30 cellular contexts compared by ENCODE assay signal in genomic region chrX:1292581-1293310, GRCh38. TPM values are rescaled to one million over a fixed set of nuclear protein-coding genes. Genes with fewer than 3 reads are reported as not detected.
DNase-seq lines count a peak whose midpoint lies in the region; ATAC-seq, FAIRE-seq and TF ChIP-seq lines count a peak whose summit lies in the region.
"Had no signal": no experiment of that assay in that cellular context is flagged by ENCODE, and none has a peak within 500 bp of the region (broad histone marks: within the 10 kb centered on the region; RNA-seq: fewer than 3 reads in every experiment).

No MANE protein-coding gene starts in this region.

- no peak for TF ChIP-seq RAD21 in HepG2 (CRISPR knock-in tag; IDR thresholded peaks at IDR 0.05)
- TF ChIP-seq RAD21 in GM12878 (IDR thresholded peaks at IDR 0.05; ENCODE audit: insufficient read depth, low read depth, low read length) = no peak

- SMC1A ChIA-PET in GM12878 (lab: Charles Lee; ENCODE audit: uncharacterized antibody, unreplicated experiment) = no interaction called here

- H3K27me3 ChIP-seq in HepG2 (ENCODE audit: control insufficient read depth in 1 of 2, insufficient read depth in 2 of 2, low read length in 2 of 2) = no peaks in the 10 kb centered on the region; a peak in 1 of 5 replicates
- H3K27me3 ChIP-seq in right lobe of liver = no peaks in the 10 kb centered on the region
- H3K27me3 ChIP-seq in GM12878 (replicated peaks in 1 of 2; ENCODE audit: control insufficient read depth in 2 of 2, insufficient read depth in 2 of 2, low read length in 1 of 2) = no peaks in the 10 kb centered on the region
- H3K27me3 ChIP-seq: transverse colon had no signal

- in situ Hi-C loops in HepG2 (cut with HindIII; ENCODE audit: extremely low pct_ligation_motif_present, low pct_unique_long_range_greater_than_20kb) = no loop called here
- in situ Hi-C loops in GM12878 (cut with MboI) = no loop called here

- RAD21 ChIA-PET in GM12878 (lab: Charles Lee; ENCODE audit: unreplicated experiment) = no interaction called here

- DNase-seq in HepG2 (ENCODE audit: low spot score) = no peak
- no peak for DNase-seq in right lobe of liver
- DNase-seq in GM12878 (ENCODE audit: low read depth, low spot score) = no peak
- no peak for DNase-seq in naive B cell
- DNase-seq in GM20000 (ENCODE audit: low spot score) = no peak
- no peak for DNase-seq in ecto neural progenitor cell (ENCODE audit: low spot score)
- DNase-seq: activated CD4-positive, alpha-beta memory T cell treated with anti-CD3 and anti-CD28 coated beads, Interleukin-2, amount 10 ng/mL, durations not matched to agents 7 days and 5 days; activated gamma-delta T cell treated with Interleukin-2 at 50 U/mL for 16 hours; amygdala; C1 segment of cervical spinal cord; cortex of kidney; H7; midbrain; NCI-H146; NCI-H526 treated with DMSO at 0.1 percent for 48 hours; nucleus accumbens; stimulated activated CD4-positive, alpha-beta T cell treated with anti-CD3 and anti-CD28 coated beads, Interleukin-4, amount 100 ng/mL, for 24 hours; transverse colon; WERI-Rb-1 had no signal

- H3K9ac ChIP-seq in HepG2 (ENCODE audit: insufficient read depth, low read depth, low read length) (no peak overlapping the region), GM12878 (ENCODE audit: control insufficient read depth, insufficient read depth, low read length) (no peak overlapping the region)

- H3K27ac ChIP-seq in HepG2 (ENCODE audit: extremely low read length, insufficient read depth, low read length) = no peak overlapping the region
- H3K27ac ChIP-seq in right lobe of liver = no peak overlapping the region
- H3K27ac ChIP-seq in GM12878 (ENCODE audit: control insufficient read depth, insufficient read depth) = no peak overlapping the region
- H3K27ac ChIP-seq: RWPE1, spleen, transverse colon, WERI-Rb-1 had no signal

- H3K36me3 Mint-ChIP-seq in naive B cell = peaks cover 0 to 11% of the 10 kb centered on the region in 2 donors
- H3K36me3 Mint-ChIP-seq: IgD-negative memory B cell had no signal

- TF ChIP-seq POLR2A in HepG2 (IDR thresholded peaks at IDR 0.05; ENCODE audit: insufficient read depth in 1 of 2, low read depth in 2 of 2, low read length in 2 of 2) = no peak
- TF ChIP-seq POLR2A in right lobe of liver (IDR thresholded peaks at IDR 0.05) = no peak
- no peak for TF ChIP-seq POLR2A in GM12878 (IDR thresholded peaks at IDR 0.05; ENCODE audit: low read depth, low read length)

- peak overlapping the region in 1 of 6 donors; percentile 88 for H3K27ac Mint-ChIP-seq in naive B cell
- H3K27ac Mint-ChIP-seq: activated CD4-positive, alpha-beta memory T cell treated with anti-CD3 and anti-CD28 coated beads, Interleukin-2, amount 10 ng/mL, durations not matched to agents 7 days and 5 days; IgD-negative memory B cell had no signal

- no TSS peak for BruUV-seq in HepG2 (replicated peaks; lab: Mats Ljungman, UMichigan)
- no TSS peak for BruUV-seq in GM12878 (replicated peaks; lab: Mats Ljungman, UMichigan)

- POLR2A ChIA-PET in HepG2 (lab: Yijun Ruan, JAX) = no interaction called here
- POLR2A ChIA-PET in GM12878 (lab: Charles Lee) = no interaction called here

- no peaks in the 10 kb centered on the region for H4K20me1 ChIP-seq in HepG2 (ENCODE audit: insufficient read depth, low read length)
- no peaks in the 10 kb centered on the region for H4K20me1 ChIP-seq in GM12878 (ENCODE audit: control insufficient read depth, insufficient read depth)

- no peaks in the 10 kb centered on the region for H3K4me1 ChIP-seq in HepG2 (ENCODE audit: insufficient read depth, low read length)
- H3K4me1 ChIP-seq in right lobe of liver = no peaks in the 10 kb centered on the region
- no peaks in the 10 kb centered on the region for H3K4me1 ChIP-seq in GM12878 (ENCODE audit: control insufficient read depth, insufficient read depth, low read length)
- H3K4me1 ChIP-seq: transverse colon had no signal

- CTCF ChIA-PET in HepG2 (lab: Yijun Ruan, JAX; ENCODE audit: low intra/inter-chr PET ratio, low total read pairs) (no interaction called here), GM12878 (lab: Yijun Ruan, JAX) (no interaction called here)

- no peak overlapping the region for H3K4me2 ChIP-seq in HepG2 (ENCODE audit: low read depth, low read length)
- H3K4me2 ChIP-seq in GM12878 (ENCODE audit: control insufficient read depth, insufficient read depth) = peak overlapping the region; percentile 4; the same call in 1 of the 2 replicates

- no peak for TF ChIP-seq EP300 in HepG2 (IDR thresholded peaks at IDR 0.05; ENCODE audit: low read depth in 2 of 2, low read length in 2 of 2)
- no peak for TF ChIP-seq EP300 in HepG2 (CRISPR knock-in tag; IDR thresholded peaks at IDR 0.05; ENCODE audit: borderline replicate concordance)
- TF ChIP-seq EP300 in GM12878 (IDR thresholded peaks at IDR 0.05; ENCODE audit: borderline replicate concordance in 1 of 2, control insufficient read depth in 1 of 2, low read depth in 2 of 2, low read length in 2 of 2) = no peak

- WGBS in HepG2 (ENCODE audit: low lambda C conversion rate) = 37% methylated on average over 7 of the region's 23 CpGs
- WGBS in right lobe of liver (ENCODE audit: insufficient coverage, low coverage, low lambda C conversion rate, missing lambda C conversion rate) = 22% methylated on average over 12 of the region's 23 CpGs
- 22% methylated on average over 23 of the region's 23 CpGs for WGBS in GM12878 (ENCODE audit: insufficient coverage, insufficient replicate concordance, low lambda C conversion rate, missing lambda C conversion rate)

- H3K4me3 ChIP-seq in HepG2 (replicated peaks in 1 of 3; ENCODE audit: insufficient read depth in 1 of 3, low read depth in 2 of 3, low read length in 3 of 3) (no peak overlapping the region), right lobe of liver (no peak overlapping the region), GM12878 (no peak overlapping the region)
- H3K4me3 ChIP-seq: transverse colon had no signal

- ATAC-seq in HepG2 = peak; percentile 20; the same call in 1 of the 3 replicates
- ATAC-seq in right lobe of liver = no peak
- ATAC-seq in GM12878 = peak; percentile 36
- ATAC-seq in naive B cell (ENCODE audit: low read depth in 2 of 2) = peak; percentile 8 to 33
- ATAC-seq in GM19328 (IDR thresholded peaks at IDR 0.05; ENCODE audit: unreplicated experiment) = no peak
- no peak for ATAC-seq in GM19397 (IDR thresholded peaks at IDR 0.05; ENCODE audit: unreplicated experiment)
- ATAC-seq: left lobe of liver, SK-N-SH treated with all-trans-retinoic acid at 6 μM for 48 hours had no signal

- peaks cover 0 to 15% (median 6%) of the 10 kb centered on the region in 7 donors for H3K9me3 Mint-ChIP-seq in naive B cell

- no peaks in the 10 kb centered on the region for H3K9me3 ChIP-seq in HepG2 (ENCODE audit: low read length)
- H3K9me3 ChIP-seq in right lobe of liver = no peaks in the 10 kb centered on the region
- no peaks in the 10 kb centered on the region; the same call in 2 of the 3 replicates for H3K9me3 ChIP-seq in GM12878 (replicated peaks; ENCODE audit: control insufficient read depth, insufficient read depth, low read length)
- H3K9me3 ChIP-seq: transverse colon had no signal

- TF ChIP-seq CTCF in HepG2 (CRISPR knock-in tag; IDR thresholded peaks at IDR 0.05) = no peak
- TF ChIP-seq CTCF in right lobe of liver (IDR thresholded peaks at IDR 0.05) = no peak
- TF ChIP-seq CTCF in GM12878 (IDR thresholded peaks at IDR 0.05 in 2 of 3, conservative IDR thresholded peaks at IDR 0.05 in 1 of 3; ENCODE audit: control insufficient read depth in 2 of 3, extremely low read depth in 1 of 3, insufficient read depth in 1 of 3, low read depth in 3 of 3, low read length in 3 of 3) = no peak
- no peak for TF ChIP-seq CTCF in GM20000 (IDR thresholded peaks at IDR 0.05; ENCODE audit: extremely low read depth, missing control alignments)

- FAIRE-seq in HepG2 (lab: Jason Lieb, UNC) (no peak), GM12878 (lab: Jason Lieb, UNC) (no peak)

- no peak overlapping the region for H2AFZ ChIP-seq in HepG2 (ENCODE audit: low read length)
- H2AFZ ChIP-seq in GM12878 (ENCODE audit: control insufficient read depth, low read depth, low read length) = peak overlapping the region; percentile 3

- H3K27me3 Mint-ChIP-seq in naive B cell = peaks cover 16 to 23% (median 20%) of the 10 kb centered on the region in 3 donors

- no peaks in the 10 kb centered on the region for H3K79me2 ChIP-seq in HepG2 (ENCODE audit: insufficient read depth, low read length)
- no peaks in the 10 kb centered on the region for H3K79me2 ChIP-seq in GM12878 (ENCODE audit: control insufficient read depth, insufficient read depth, low read length)

- peak overlapping the region in 6 of 8 donors; percentile 1 to 75 (median 60) for H3K4me3 Mint-ChIP-seq in naive B cell
- H3K4me3 Mint-ChIP-seq: activated CD4-positive, alpha-beta memory T cell treated with anti-CD3 and anti-CD28 coated beads, Interleukin-2, amount 10 ng/mL, durations not matched to agents 7 days and 5 days had no signal

- intact Hi-C loops in HepG2 (cut with micrococcal nuclease; ENCODE audit: unreplicated experiment) = no loop called here
- intact Hi-C loops in right lobe of liver (cut with DNase I) = no loop called here
- intact Hi-C loops in GM12878 (cut with micrococcal nuclease; ENCODE audit: unreplicated experiment) = no loop called here

- H3K4me1 Mint-ChIP-seq in naive B cell = peaks cover 17 to 20% (median 17%) of the 10 kb centered on the region in 3 donors

- H3K36me3 ChIP-seq in HepG2 (replicated peaks in 1 of 2; ENCODE audit: control insufficient read depth in 1 of 2, insufficient read depth in 2 of 2, low read length in 2 of 2) = no peaks in the 10 kb centered on the region
- no peaks in the 10 kb centered on the region for H3K36me3 ChIP-seq in right lobe of liver
- no peaks in the 10 kb centered on the region for H3K36me3 ChIP-seq in GM12878 (ENCODE audit: control insufficient read depth in 2 of 2, insufficient read depth in 2 of 2, low read length in 1 of 2)
- H3K36me3 ChIP-seq: transverse colon, WERI-Rb-1 had no signal

RNA-seq across cellular contexts. Expression of gene CSF2RA, which starts 24.1 kb away (rescaled TPM):
- not detected in 2 replicates for total RNA-seq in HepG2 (2016; rRNA removed; fragmentation: Illumina TruSeq; extraction: Trizol)
- total RNA-seq in HepG2 (2016; cell fraction: cytosol; rRNA removed; fragmentation: Illumina TruSeq; extraction: Trizol; ENCODE audit: low read depth) = not detected in 2 replicates
- total RNA-seq in HepG2 (2016; cell fraction: insoluble cytoplasmic fraction; rRNA removed; fragmentation: Illumina TruSeq; extraction: Trizol) = not detected in 2 replicates
- total RNA-seq in HepG2 (2016; cell fraction: membrane; rRNA removed; fragmentation: Illumina TruSeq; extraction: Trizol) = not detected in 2 replicates
- total RNA-seq in HepG2 (2016; cell fraction: nucleus; rRNA removed; fragmentation: Illumina TruSeq; extraction: Trizol) = not detected in 2 replicates
- polyA plus RNA-seq in HepG2 (2011; rRNA removed) = not detected in 2 replicates
- not detected in 2 replicates for polyA plus RNA-seq in HepG2 (2011; cell fraction: cytosol; rRNA removed)
- not detected in 2 replicates for polyA plus RNA-seq in HepG2 (2011; cell fraction: nucleus; rRNA removed)
- polyA plus RNA-seq in HepG2 (2012) = not detected in 2 replicates
- not detected in 2 replicates for polyA plus RNA-seq in HepG2 (2016; cell fraction: cytosol; fragmentation: Illumina TruSeq; extraction: Trizol; ENCODE audit: low read depth)
- not detected in 2 replicates for polyA plus RNA-seq in HepG2 (2016; cell fraction: insoluble cytoplasmic fraction; fragmentation: Illumina TruSeq; extraction: Trizol; ENCODE audit: low read depth)
- polyA plus RNA-seq in HepG2 (2016; cell fraction: membrane; fragmentation: Illumina TruSeq; extraction: Trizol; ENCODE audit: low read depth) = not detected in 2 replicates
- not detected in 2 replicates for polyA plus RNA-seq in HepG2 (2016; cell fraction: nucleus; fragmentation: Illumina TruSeq; extraction: Trizol; ENCODE audit: insufficient read depth, low read depth)
- polyA minus RNA-seq in HepG2 (2011; rRNA and poly(A)+ RNA removed; ENCODE audit: low replicate concordance) = 76.1 TPM in 1 of 2 replicates, not detected in the other
- 2.1 TPM in 1 of 2 replicates, not detected in the other for polyA minus RNA-seq in HepG2 (2011; cell fraction: cytosol; rRNA and poly(A)+ RNA removed)
- 1.2 TPM in 1 of 2 replicates, not detected in the other for polyA minus RNA-seq in HepG2 (2011; cell fraction: nucleus; rRNA and poly(A)+ RNA removed)
- total RNA-seq in right lobe of liver = 1 to 10 TPM; 1.4 to 4.0 (median 2.5) TPM
- 0.86 and 1.6 TPM in 2 replicates for total RNA-seq in GM12878 (2013; cell fraction: nucleolus; rRNA removed)
- total RNA-seq in GM12878 (2014; rRNA removed) = 0.40 TPM in 1 of 2 replicates, not detected in the other
- total RNA-seq in GM12878 (2014; rRNA removed; fragmentation: Illumina TruSeq; extraction: Trizol) = 0.31 and 0.46 TPM in 2 replicates
- total RNA-seq in GM12878 (2021) = 0.18 and 0.48 TPM in 2 replicates
- polyA plus RNA-seq in GM12878 (2011; ENCODE audit: low read depth) = 0.37 TPM
- polyA plus RNA-seq in GM12878 (2011; rRNA removed) = 0.16 TPM in 1 of 2 replicates, not detected in the other
- polyA plus RNA-seq in GM12878 (2011; cell fraction: cytosol; rRNA removed) = 0.15 and 0.16 TPM in 2 replicates
- 0.15 TPM in 1 of 2 replicates, not detected in the other for polyA plus RNA-seq in GM12878 (2011; cell fraction: nucleus; rRNA removed)
- 0.42 and 0.53 TPM in 2 replicates for polyA plus RNA-seq in GM12878 (2012)
- polyA plus RNA-seq in GM12878 (2014; fragmentation: Illumina TruSeq; extraction: Trizol) = 0.21 and 1.4 TPM in 2 replicates
- polyA plus RNA-seq in GM12878 (2014; fragmentation: Nextera tagmentation; extraction: Ambion mirVana) = under 1 TPM; 0.18 to 0.48 TPM
- polyA plus RNA-seq in GM12878 (2014; rRNA removed) = 0.54 and 0.86 TPM in 2 replicates
- polyA plus RNA-seq in GM12878 (2016; fragmentation: Nextera tagmentation; extraction: Ambion mirVana) = under 1 TPM in 1 of 2 experiments, not detected in 1; 0.57 TPM
- polyA minus RNA-seq in GM12878 (2011; rRNA and poly(A)+ RNA removed) = 0.10 and 0.37 TPM in 2 replicates
- 2.9 and 3.6 TPM in 2 replicates for polyA minus RNA-seq in GM12878 (2011; cell fraction: cytosol; rRNA and poly(A)+ RNA removed)
- polyA minus RNA-seq in GM12878 (2011; cell fraction: nucleus; rRNA and poly(A)+ RNA removed) = not detected in 2 replicates
- under 1 TPM in 4 of 6 donors, not detected in 2; 0.27 to 0.68 (median 0.54) TPM for polyA plus RNA-seq in naive B cell (ENCODE audit: low read depth in 6 of 6)
- total RNA-seq: A673, glomerular endothelial cell, M059J, renal cortical epithelial cell had no signal

RNA-seq across cellular contexts. Expression of gene IL3RA, which starts 43.8 kb away (rescaled TPM):
- total RNA-seq in HepG2 (2016; rRNA removed; fragmentation: Illumina TruSeq; extraction: Trizol) (not detected in 2 replicates), right lobe of liver (1 to 10 TPM in 1 of 6 experiments, under 1 TPM in 5; 0.42 to 1.7 (median 0.69) TPM), GM12878 (2014; rRNA removed) (28.0 and 28.1 TPM in 2 replicates), GM12878 (2014; rRNA removed; fragmentation: Illumina TruSeq; extraction: Trizol) (14.1 and 14.3 TPM in 2 replicates), GM12878 (2021) (19.5 and 21.1 TPM in 2 replicates)
- total RNA-seq in HepG2 (2016; cell fraction: cytosol; rRNA removed; fragmentation: Illumina TruSeq; extraction: Trizol; ENCODE audit: low read depth) = not detected in 2 replicates
- total RNA-seq in HepG2 (2016; cell fraction: insoluble cytoplasmic fraction; rRNA removed; fragmentation: Illumina TruSeq; extraction: Trizol) = not detected in 2 replicates
- not detected in 2 replicates for total RNA-seq in HepG2 (2016; cell fraction: membrane; rRNA removed; fragmentation: Illumina TruSeq; extraction: Trizol)
- total RNA-seq in HepG2 (2016; cell fraction: nucleus; rRNA removed; fragmentation: Illumina TruSeq; extraction: Trizol) = not detected in 2 replicates
- polyA plus RNA-seq in HepG2 (2011; rRNA removed) (not detected in 2 replicates), GM12878 (2011; rRNA removed) (22.5 and 31.1 TPM in 2 replicates), GM12878 (2014; fragmentation: Illumina TruSeq; extraction: Trizol) (15.0 and 23.5 TPM in 2 replicates), GM12878 (2014; fragmentation: Nextera tagmentation; extraction: Ambion mirVana) (1 to 10 TPM; 2.1 to 4.5 TPM), GM12878 (2014; rRNA removed) (22.9 and 25.4 TPM in 2 replicates), GM12878 (2016; fragmentation: Nextera tagmentation; extraction: Ambion mirVana) (10 to 100 TPM; 14.7 to 16.4 TPM), naive B cell (ENCODE audit: low read depth in 6 of 6) (10 to 100 TPM in 2 of 6 donors, 1 to 10 TPM in 4; 4.1 to 33.6 (median 7.5) TPM)
- not detected in 2 replicates for polyA plus RNA-seq in HepG2 (2011; cell fraction: cytosol; rRNA removed)
- not detected in 2 replicates for polyA plus RNA-seq in HepG2 (2011; cell fraction: nucleus; rRNA removed)
- 0.11 and 0.40 TPM in 2 replicates for polyA plus RNA-seq in HepG2 (2012)
- polyA plus RNA-seq in HepG2 (2016; cell fraction: cytosol; fragmentation: Illumina TruSeq; extraction: Trizol; ENCODE audit: low read depth) = not detected in 2 replicates
- not detected in 2 replicates for polyA plus RNA-seq in HepG2 (2016; cell fraction: insoluble cytoplasmic fraction; fragmentation: Illumina TruSeq; extraction: Trizol; ENCODE audit: low read depth)
- polyA plus RNA-seq in HepG2 (2016; cell fraction: membrane; fragmentation: Illumina TruSeq; extraction: Trizol; ENCODE audit: low read depth) = not detected in 2 replicates
- polyA plus RNA-seq in HepG2 (2016; cell fraction: nucleus; fragmentation: Illumina TruSeq; extraction: Trizol; ENCODE audit: insufficient read depth, low read depth) = not detected in 2 replicates
- 0.52 TPM in 1 of 2 replicates, not detected in the other for polyA minus RNA-seq in HepG2 (2011; rRNA and poly(A)+ RNA removed; ENCODE audit: low replicate concordance)
- not detected in 2 replicates for polyA minus RNA-seq in HepG2 (2011; cell fraction: cytosol; rRNA and poly(A)+ RNA removed)
- not detected in 2 replicates for polyA minus RNA-seq in HepG2 (2011; cell fraction: nucleus; rRNA and poly(A)+ RNA removed)
- 72.9 and 75.8 TPM in 2 replicates for total RNA-seq in GM12878 (2013; cell fraction: nucleolus; rRNA removed)
- 10.7 TPM for polyA plus RNA-seq in GM12878 (2011; ENCODE audit: low read depth)
- polyA plus RNA-seq in GM12878 (2011; cell fraction: cytosol; rRNA removed) = 36.2 and 38.5 TPM in 2 replicates
- polyA plus RNA-seq in GM12878 (2011; cell fraction: nucleus; rRNA removed) = 21.5 and 44.5 TPM in 2 replicates
- polyA plus RNA-seq in GM12878 (2012) = 24.2 and 25.0 TPM in 2 replicates
- 51.6 and 62.0 TPM in 2 replicates for polyA minus RNA-seq in GM12878 (2011; rRNA and poly(A)+ RNA removed)
- 9.1 and 13.1 TPM in 2 replicates for polyA minus RNA-seq in GM12878 (2011; cell fraction: cytosol; rRNA and poly(A)+ RNA removed)
- polyA minus RNA-seq in GM12878 (2011; cell fraction: nucleus; rRNA and poly(A)+ RNA removed) = 25.9 and 33.0 TPM in 2 replicates
- total RNA-seq: M059J, renal cortical epithelial cell had no signal

Comparison
In these comparisons a context has a peak if more than half of its experiments do, and no peak if none do; other contexts are left out.
1. ATAC-seq: peak in HepG2 (single experiment), GM12878 (single experiment) and naive B cell (2 of 2); none in right lobe of liver (0 of 4), GM19328 (single experiment) and GM19397 (single experiment).
2. RNA of gene IL3RA, which starts 43.8 kb away (total RNA-seq): 14.1 to 75.8 TPM in GM12878; 0.42 to 1.7 TPM in right lobe of liver and not detected in HepG2; every median in the first group is over 4 times any median in the second.